Comparison of ENCODE assay signal across 20 cellular contexts in the genomic region with DNA sequence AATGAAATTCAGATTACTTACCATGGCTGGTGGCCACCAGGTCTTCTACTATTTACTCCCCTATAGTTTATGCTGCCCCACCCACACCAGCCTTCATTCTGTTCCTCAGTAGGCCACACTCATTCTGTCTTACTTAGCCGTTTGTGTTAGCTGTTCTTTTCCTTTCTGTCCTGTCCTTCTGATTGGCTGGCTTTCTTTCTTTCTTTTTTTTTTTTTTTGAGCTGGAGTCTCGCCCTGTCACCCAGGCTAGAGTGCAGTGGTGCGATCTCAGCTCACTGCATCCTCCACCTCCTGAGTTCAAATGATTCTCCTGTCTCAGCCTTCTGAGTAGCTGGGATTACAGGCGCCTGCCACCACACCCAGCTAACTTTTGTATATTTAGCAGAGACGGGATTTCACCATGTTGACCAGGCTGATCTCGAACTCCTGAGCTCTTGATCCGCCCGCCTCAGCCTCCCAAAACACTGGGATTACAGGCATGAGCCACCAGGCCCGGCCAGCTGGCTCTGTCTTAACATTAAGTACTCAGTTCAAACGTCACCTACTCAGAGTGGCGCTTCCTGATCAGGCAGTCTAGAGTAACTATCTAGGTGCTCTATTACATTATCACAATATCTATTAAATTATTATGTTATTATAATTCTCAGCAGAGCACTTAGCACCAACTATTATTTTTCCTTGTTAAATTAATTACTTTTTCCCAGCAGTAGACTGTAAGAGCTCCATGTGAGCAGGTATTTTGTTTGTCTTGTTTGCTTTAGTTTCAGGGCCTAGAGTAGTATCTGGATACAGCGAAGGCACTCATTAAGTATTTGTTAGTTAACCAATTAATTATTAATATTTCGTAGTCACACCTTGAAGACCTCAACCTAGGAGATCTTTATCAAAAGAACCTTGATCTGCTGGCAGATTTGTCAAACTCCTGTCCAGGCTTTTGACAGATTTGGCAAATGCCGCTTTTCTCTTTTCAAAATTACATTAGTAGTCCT. TPM values are rescaled to one million over a fixed set of nuclear protein-coding genes. Genes with fewer than 3 reads are reported as not detected.
DNase-seq lines count a peak whose midpoint lies in the region; ATAC-seq and TF ChIP-seq lines count a peak whose summit lies in the region.
"Had no signal": no experiment of that assay in that cellular context is flagged by ENCODE, and none has a peak within 500 bp of the region (broad histone marks: within the 10 kb centered on the region; RNA-seq: fewer than 3 reads in every experiment).

No MANE protein-coding gene starts in this region.

- intact Hi-C loops in activated CD8-positive, alpha-beta T cell treated with anti-CD3 and anti-CD28 coated beads for 36 hours (cut with micrococcal nuclease), result no loop called here
- intact Hi-C loops in ascending aorta (cut with DNase I), result loop anchor here (10.0 kb wide), 1 partner anchor 1551 kb away; no protein-coding TSS in a partner anchor

- ATAC-seq in activated CD8-positive, alpha-beta T cell treated with anti-CD3 and anti-CD28 coated beads for 36 hours, result peak; percentile 20
- ATAC-seq in memory B cell (ENCODE audit: low read depth) (no peak), HG03108 (IDR thresholded peaks at IDR 0.05; ENCODE audit: unreplicated experiment) (no peak), GM21447 (IDR thresholded peaks at IDR 0.05; ENCODE audit: unreplicated experiment) (no peak)
- ATAC-seq: heart left ventricle had no signal

- no peak overlapping the region for H3K27ac Mint-ChIP-seq in activated CD8-positive, alpha-beta T cell treated with anti-CD3 and anti-CD28 coated beads for 36 hours
- peak overlapping the region; percentile 16 for H3K27ac Mint-ChIP-seq in memory B cell
- H3K27ac Mint-ChIP-seq: dendritic cell treated with granulocyte-macrophage colony-stimulating factor and Interleukin-4, amounts not matched to agents 40 ng/mL and 50 ng/mL, for 4 days; nephron had no signal

- H3K4me3 Mint-ChIP-seq in activated CD8-positive, alpha-beta T cell treated with anti-CD3 and anti-CD28 coated beads for 36 hours, result no peak overlapping the region
- no peak overlapping the region for H3K4me3 Mint-ChIP-seq in memory B cell
- H3K4me3 Mint-ChIP-seq: dendritic cell treated with granulocyte-macrophage colony-stimulating factor and Interleukin-4, amounts not matched to agents 40 ng/mL and 50 ng/mL, for 4 days; IgD-negative memory B cell; nephron had no signal

- H4K20me1 ChIP-seq in Loucy (ENCODE audit: insufficient read depth, low read length, poor library complexity, severe bottlenecking), result no peaks in the 10 kb centered on the region

- H3K4me1 ChIP-seq in Loucy (ENCODE audit: insufficient read depth, low read length, poor library complexity, severe bottlenecking), result peaks cover 13% of the 10 kb centered on the region
- H3K4me1 ChIP-seq in ascending aorta, result peaks cover 0 to 6% of the 10 kb centered on the region in 2 donors
- H3K4me1 ChIP-seq: right atrium auricular region had no signal

- H3K36me3 ChIP-seq in Loucy (ENCODE audit: insufficient read depth, low read length) (no peaks in the 10 kb centered on the region), ascending aorta (no peaks in the 10 kb centered on the region)
- H3K36me3 ChIP-seq: esophagus squamous epithelium, right atrium auricular region, uterus had no signal

- no peak overlapping the region for H3K27ac ChIP-seq in ascending aorta
- H3K27ac ChIP-seq: esophagus squamous epithelium, heart left ventricle, right atrium auricular region, uterus had no signal

- TF ChIP-seq CTCF in Loucy (conservative IDR thresholded peaks at IDR 0.05; ENCODE audit: low read length) (no peak), ascending aorta (IDR thresholded peaks at IDR 0.05) (no peak)
- no peak for TF ChIP-seq CTCF in activated CD8-positive, alpha-beta T cell treated with anti-CD3 and anti-CD28 coated beads for 36 hours (IDR thresholded peaks at IDR 0.05)

- H3K4me2 ChIP-seq in Loucy (ENCODE audit: low read depth, low read length, poor library complexity, severe bottlenecking), result peak overlapping the region; percentile 19

- H3K9ac ChIP-seq in Loucy (ENCODE audit: low read depth, low read length, poor library complexity, severe bottlenecking), result no peak overlapping the region

- in situ Hi-C loops in Caki2 (cut with HindIII; ENCODE audit: low pct_unique_long_range_greater_than_20kb, low sequenced_read_pairs), result no loop called here

- H3K79me2 ChIP-seq in Loucy (ENCODE audit: insufficient read depth, low read length), result 0 out of 2 replicates have a peak, but pooled peaks cover 4% of the 10 kb centered on the region

- peaks cover 39% of the 10 kb centered on the region for H3K4me1 Mint-ChIP-seq in activated CD8-positive, alpha-beta T cell treated with anti-CD3 and anti-CD28 coated beads for 36 hours (ENCODE audit: low read depth)
- H3K4me1 Mint-ChIP-seq in memory B cell, result peaks cover 17% of the 10 kb centered on the region

- H2AFZ ChIP-seq in Loucy (ENCODE audit: low read length), result no peak overlapping the region

- H3K27me3 ChIP-seq in Loucy (ENCODE audit: insufficient read depth, low read length, poor library complexity, severe bottlenecking) (no peaks in the 10 kb centered on the region), ascending aorta (no peaks in the 10 kb centered on the region)
- H3K27me3 ChIP-seq: esophagus squamous epithelium, heart left ventricle, right atrium auricular region, uterus had no signal

- H3K9me3 Mint-ChIP-seq in activated CD8-positive, alpha-beta T cell treated with anti-CD3 and anti-CD28 coated beads for 36 hours, result no peaks in the 10 kb centered on the region
- no peaks in the 10 kb centered on the region for H3K9me3 Mint-ChIP-seq in memory B cell
- H3K9me3 Mint-ChIP-seq: dendritic cell treated with granulocyte-macrophage colony-stimulating factor and Interleukin-4, amounts not matched to agents 40 ng/mL and 50 ng/mL, for 4 days; IgD-negative memory B cell; nephron had no signal

- H3F3A ChIP-seq in Loucy (ENCODE audit: low read depth), result no peaks in the 10 kb centered on the region

- H3K4me3 ChIP-seq in Loucy (ENCODE audit: low read length, poor library complexity, severe bottlenecking), result no peak overlapping the region
- no peak overlapping the region for H3K4me3 ChIP-seq in ascending aorta
- H3K4me3 ChIP-seq: esophagus squamous epithelium, heart left ventricle, right atrium auricular region, uterus had no signal

- DNase-seq in Caki2 (ENCODE audit: low read depth) (peak; percentile 45), memory B cell (ENCODE audit: low spot score in 2 of 2) (no peak), ascending aorta (ENCODE audit: low spot score in 2 of 2) (no peak), DMS79 (lab: John Stamatoyannopoulos, UW) (no peak)
- no peak for DNase-seq in activated CD8-positive, alpha-beta T cell treated with anti-CD3 and anti-CD28 coated beads for 36 hours
- DNase-seq: activated naive CD4-positive, alpha-beta T cell treated with anti-CD3 and anti-CD28 coated beads, Interleukin-2, amount 50 U/mL, for 16 hours; esophagus squamous epithelium; GF-D8; heart left ventricle; mammary epithelial cell; NCI-H2107; NCI-H748 treated with DMSO at 0.1 percent for 48 hours; uterus had no signal

- H3K36me3 Mint-ChIP-seq in activated CD8-positive, alpha-beta T cell treated with anti-CD3 and anti-CD28 coated beads for 36 hours (ENCODE audit: low read depth), result peaks cover 22% of the 10 kb centered on the region
- peaks cover 2% of the 10 kb centered on the region for H3K36me3 Mint-ChIP-seq in memory B cell

- H3K9me2 ChIP-seq in Loucy (replicated peaks; ENCODE audit: low read depth, low read length), result no peaks in the 10 kb centered on the region

- POLR2A ChIA-PET in activated CD8-positive, alpha-beta T cell treated with anti-CD3 and anti-CD28 coated beads for 36 hours (lab: Charles Lee), result no interaction called here

- CTCF ChIA-PET in activated CD8-positive, alpha-beta T cell treated with anti-CD3 and anti-CD28 coated beads for 36 hours (lab: Charles Lee), result interaction anchor here (1.0 to 3.5 kb wide), 4 partner anchors 8 to 430 kb away, joined by 3 to 27 read pairs (median 6); no protein-coding TSS in a partner anchor

- H3K27me3 Mint-ChIP-seq in activated CD8-positive, alpha-beta T cell treated with anti-CD3 and anti-CD28 coated beads for 36 hours, result no peaks in the 10 kb centered on the region
- H3K27me3 Mint-ChIP-seq in memory B cell, result no peaks in the 10 kb centered on the region
- H3K27me3 Mint-ChIP-seq: dendritic cell treated with granulocyte-macrophage colony-stimulating factor and Interleukin-4, amounts not matched to agents 40 ng/mL and 50 ng/mL, for 4 days; IgD-negative memory B cell had no signal

- H3K9me3 ChIP-seq in Loucy (ENCODE audit: insufficient read depth, low read depth, low read length) (no peaks in the 10 kb centered on the region), ascending aorta (no peaks in the 10 kb centered on the region)
- H3K9me3 ChIP-seq: esophagus squamous epithelium, heart left ventricle, right atrium auricular region, uterus had no signal

RNA-seq across cellular contexts. Expression of a gene that starts 6.4 kb away (rescaled TPM):
- 36.5 and 49.1 TPM in 2 replicates for total RNA-seq in Caki2 (2014; rRNA removed; shearing (Covaris generic); ENCODE audit: low replicate concordance)
- 100 to 1,000 TPM in 1 of 2 experiments, 10 to 100 TPM in 1; 93.9 to 110 TPM for total RNA-seq in activated CD8-positive, alpha-beta T cell treated with anti-CD3 and anti-CD28 coated beads for 36 hours
- total RNA-seq in ascending aorta, result 9.2 TPM
